Comparison of ENCODE assay signal across 16 cellular contexts in the genomic region with DNA sequence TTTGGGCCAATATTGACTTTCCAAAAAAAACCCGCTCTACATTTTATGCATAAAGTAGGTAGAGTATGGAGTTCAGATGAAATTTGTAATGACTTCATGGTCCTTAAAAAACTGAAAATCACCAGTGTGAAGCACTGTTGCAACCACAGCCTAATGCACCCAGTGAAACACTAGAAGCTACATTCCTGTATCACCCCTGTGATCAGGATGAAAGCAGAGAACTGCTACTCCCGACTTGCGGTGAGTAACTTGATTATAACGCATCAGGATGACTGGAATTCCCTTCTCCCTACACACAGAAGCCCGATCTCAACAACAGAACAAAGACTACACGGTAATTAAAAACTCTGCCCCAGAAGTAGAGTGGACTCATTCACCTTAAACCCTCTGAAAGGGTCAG. TPM values are rescaled to one million over a fixed set of nuclear protein-coding genes. Genes with fewer than 3 reads are reported as not detected.
A peak's percentile ranks its signal among the peaks of the same experiment; 100 is the strongest.
DNase-seq lines count a peak whose midpoint lies in the region; TF ChIP-seq lines count a peak whose summit lies in the region.
"Had no signal": no experiment of that assay in that cellular context is flagged by ENCODE, and none has a peak within 500 bp of the region (broad histone marks: within the 10 kb centered on the region; RNA-seq: fewer than 3 reads in every experiment).

No MANE protein-coding gene starts in this region.

- no peaks in the 10 kb centered on the region for H3K9me3 ChIP-seq in AG04450 (ENCODE audit: control insufficient read depth, insufficient read depth, low read length)
- H3K9me3 ChIP-seq: A549, Peyer's patch had no signal

- POLR2A ChIA-PET in AG04450 (lab: Yijun Ruan, JAX) = no interaction called here

- CTCF ChIA-PET in AG04450 (lab: Charles Lee) = interaction anchor here (1.6 kb wide), 1 partner anchor 23 kb away, joined by 7 read pairs; no protein-coding TSS in a partner anchor

- intact Hi-C loops in head of caudate nucleus (cut with DNase I) = no loop called here

- H3K4me3 ChIP-seq in AG04450 (ENCODE audit: low read depth, low read length) = no peak overlapping the region
- no peak overlapping the region for H3K4me3 ChIP-seq in astrocyte of the spinal cord (ENCODE audit: low read depth, low read length)
- H3K4me3 ChIP-seq: A549, Peyer's patch, smooth muscle cell had no signal

- DNase-seq in AG04450 (ENCODE audit: low read depth, low spot score) (peak; percentile 36), LHCN-M2 (ENCODE audit: low read depth) (peak; percentile 42), astrocyte of the spinal cord (ENCODE audit: low read depth, low spot score) (peak; percentile 56), kidney tubule cell (ENCODE audit: low spot score) (peak; percentile 73), SHP77 treated with DMSO at 0.1 percent for 48 hours (lab: John Stamatoyannopoulos, UW) (no peak), head of caudate nucleus (no peak), NCI-H2171 treated with DMSO at 0.1 percent for 48 hours (lab: John Stamatoyannopoulos, UW) (no peak)
- no peak for DNase-seq in activated naive CD4-positive, alpha-beta T cell treated with anti-CD3 and anti-CD28 coated beads, Interleukin-2, amount 50 U/mL, for 16 hours
- DNase-seq: activated T-cell treated with anti-CD3 and anti-CD28 coated beads, Interleukin-2, amount 50 U/mL, for 48 hours; mammary epithelial cell; NCI-H1694; NCI-H69; Peyer's patch; stimulated activated naive CD8-positive, alpha-beta T cell treated with anti-CD3 and anti-CD28 coated beads, Interleukin-15, amount 100 ng/mL, for 72 hours had no signal

- peaks cover 55% of the 10 kb centered on the region for H3K27me3 ChIP-seq in AG04450 (ENCODE audit: control insufficient read depth, insufficient read depth, low read length)
- H3K27me3 ChIP-seq: Peyer's patch had no signal

- no peak overlapping the region for H3K27ac ChIP-seq in AG04450 (ENCODE audit: low read depth, low read length)
- H3K27ac ChIP-seq: A549, Peyer's patch had no signal

- in situ Hi-C loops in astrocyte of the spinal cord (cut with HindIII; ENCODE audit: low sequenced_read_pairs) = no loop called here

- TF ChIP-seq CTCF in AG04450 (IDR thresholded peaks at IDR 0.05; ENCODE audit: low read depth, low read length) (no peak), astrocyte of the spinal cord (IDR thresholded peaks at IDR 0.05; ENCODE audit: low read depth, low read length) (no peak)

RNA-seq across cellular contexts. Expression of a gene that starts 33.8 kb away (rescaled TPM):
- 0.01 TPM in 1 of 2 replicates, not detected in the other for polyA plus RNA-seq in AG04450 (2011; rRNA removed)
- 0.09 TPM in 1 of 2 replicates, not detected in the other for polyA minus RNA-seq in AG04450 (2011; rRNA and poly(A)+ RNA removed)
- total RNA-seq in LHCN-M2 (2014; rRNA removed) = not detected in 2 replicates
- 0.13 TPM for polyA plus RNA-seq in LHCN-M2 (2012)

Comparison
In these comparisons a context has a peak if more than half of its experiments do, and no peak if none do; other contexts are left out.
1. DNase-seq: peak in AG04450 (single experiment), LHCN-M2 (single experiment), astrocyte of the spinal cord (single experiment) and kidney tubule cell (single experiment); none in activated naive CD4-positive, alpha-beta T cell treated with anti-CD3 and anti-CD28 coated beads, Interleukin-2, amount 50 U/mL, for 16 hours (single experiment), SHP77 treated with DMSO at 0.1 percent for 48 hours (single experiment), head of caudate nucleus (0 of 42) and NCI-H2171 treated with DMSO at 0.1 percent for 48 hours (single experiment).